Comparison of ENCODE assay signal across 17 cellular contexts in the genomic region with DNA sequence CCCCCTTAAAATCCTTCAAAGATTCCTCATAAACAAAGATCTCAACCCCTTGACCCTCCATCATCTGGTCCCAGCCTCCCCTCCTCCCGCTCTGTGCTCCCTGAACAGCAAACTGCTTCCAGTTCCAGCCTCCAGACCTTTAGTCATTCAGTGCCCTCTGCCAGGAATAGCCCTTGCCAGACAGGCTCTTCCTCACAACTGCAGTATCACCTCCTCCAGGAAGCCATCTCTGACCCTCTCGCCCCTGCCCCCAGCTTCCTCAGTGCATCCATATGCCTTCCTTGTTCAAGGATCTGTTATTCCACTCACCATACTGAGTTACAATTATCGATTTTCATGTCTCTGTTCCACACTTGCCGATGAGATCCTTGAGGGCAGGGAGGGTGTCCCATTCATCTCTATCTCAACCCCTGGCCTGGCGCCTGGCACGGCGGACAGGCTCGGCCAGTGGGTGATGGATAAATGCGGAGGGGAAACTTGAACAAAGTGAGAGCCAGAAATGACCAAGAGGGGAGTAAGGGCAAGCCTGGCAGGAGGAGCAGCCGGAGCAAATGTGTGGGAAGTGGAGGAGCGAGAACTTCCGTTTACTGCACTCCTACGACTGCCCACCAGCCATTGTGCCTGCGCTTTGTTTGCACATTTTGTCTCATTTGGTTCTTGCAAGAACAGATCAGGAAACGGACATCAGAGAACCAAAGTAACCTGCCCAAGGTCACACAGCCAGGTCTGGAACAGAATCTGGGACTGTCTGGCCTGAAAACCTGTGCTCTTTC. TPM values are rescaled to one million over a fixed set of nuclear protein-coding genes. Genes with fewer than 3 reads are reported as not detected.
DNase-seq lines count a peak whose midpoint lies in the region; ATAC-seq, FAIRE-seq and TF ChIP-seq lines count a peak whose summit lies in the region.
"Had no signal": no experiment of that assay in that cellular context is flagged by ENCODE, and none has a peak within 500 bp of the region (broad histone marks: within the 10 kb centered on the region; RNA-seq: fewer than 3 reads in every experiment).

No MANE protein-coding gene starts in this region.

- H3K4me3 ChIP-seq in lower lobe of right lung (no peak overlapping the region), transverse colon (no peak overlapping the region), gastrocnemius medialis (no peak overlapping the region)

- H3K27me3 Mint-ChIP-seq in activated T-helper 2 cell treated with anti-CD3 and anti-CD28 coated beads, Interferon-gamma antibody, Interleukin-2, Interleukin-4, amounts not matched to agents 10 μg/mL and 5 μg/mL and 100 μg/mL, durations not matched to agents 14 hours and 24 hours and 36 hours (ENCODE audit: low read depth): peaks cover 56% of the 10 kb centered on the region

- WGBS in transverse colon (ENCODE audit: low coverage in 1 of 2), 2 donors: 56% methylated on average over 15 of the region's 15 CpGs; no CpG with 5 or more reads in 1 of the 2 donors

- H3K4me3 Mint-ChIP-seq in activated T-helper 2 cell treated with anti-CD3 and anti-CD28 coated beads, Interferon-gamma antibody, Interleukin-2, Interleukin-4, amounts not matched to agents 10 μg/mL and 5 μg/mL and 100 μg/mL, durations not matched to agents 14 hours and 24 hours and 36 hours (ENCODE audit: low read depth): peak overlapping the region; percentile 16
- H3K4me3 Mint-ChIP-seq: activated naive CD4-positive, alpha-beta T cell treated with anti-CD3 and anti-CD28 coated beads for 36 hours; HFFc6 had no signal

- in situ Hi-C loops in transverse colon (cut with MboI; ENCODE audit: low pct_ligation_motif_present in 1 of 4, low pct_unique_long_range_greater_than_20kb in 1 of 4, low sequenced_read_pairs in 3 of 4): loop anchor here (5.0 to 25.0 kb wide), 7 partner anchors 121 to 414 kb away; partner anchors contain the start of gene DLX3 (in 1 of the 4)
- in situ Hi-C loops in gastrocnemius medialis (cut with MboI; ENCODE audit: low sequenced_read_pairs in 4 of 4): loop anchor here (5.0 to 25.0 kb wide), 6 partner anchors 119 to 414 kb away; partner anchors contain the start of genes DLX3 (in 3 of the 4) and TAC4 (in 1 of the 4)

- H3K9me3 Mint-ChIP-seq in activated T-helper 2 cell treated with anti-CD3 and anti-CD28 coated beads, Interferon-gamma antibody, Interleukin-2, Interleukin-4, amounts not matched to agents 10 μg/mL and 5 μg/mL and 100 μg/mL, durations not matched to agents 14 hours and 24 hours and 36 hours: no peaks in the 10 kb centered on the region
- H3K9me3 Mint-ChIP-seq: activated naive CD4-positive, alpha-beta T cell treated with anti-CD3 and anti-CD28 coated beads for 36 hours; HFFc6 had no signal

- peaks cover 43% of the 10 kb centered on the region for H3K4me1 ChIP-seq in lower lobe of right lung
- H3K4me1 ChIP-seq in transverse colon: peaks cover 0 to 41% (median 32%) of the 10 kb centered on the region in 4 donors
- H3K4me1 ChIP-seq in gastrocnemius medialis: peaks cover 15 to 27% of the 10 kb centered on the region in 2 donors

- no peaks in the 10 kb centered on the region for H3K36me3 Mint-ChIP-seq in activated T-helper 2 cell treated with anti-CD3 and anti-CD28 coated beads, Interferon-gamma antibody, Interleukin-2, Interleukin-4, amounts not matched to agents 10 μg/mL and 5 μg/mL and 100 μg/mL, durations not matched to agents 14 hours and 24 hours and 36 hours (ENCODE audit: low read depth)

- no peak for TF ChIP-seq EP300 in transverse colon (IDR thresholded peaks at IDR 0.05; ENCODE audit: low read depth)

- peak; percentile 66 for DNase-seq in Right ventricle myocardium inferior (ENCODE audit: missing footprints)
- DNase-seq in left cardiac atrium: no peak
- DNase-seq in activated T-helper 2 cell treated with anti-CD3 and anti-CD28 coated beads, Interferon-gamma antibody, Interleukin-2, Interleukin-4, amounts not matched to agents 10 μg/mL and 5 μg/mL and 100 μg/mL, durations not matched to agents 14 hours and 24 hours and 36 hours (ENCODE audit: low spot score): no peak
- peak; percentile 33 for DNase-seq in lower lobe of right lung
- no peak for DNase-seq in transverse colon
- DNase-seq in gastrocnemius medialis: no peak
- no peak for DNase-seq in urothelium cell line (ENCODE audit: low spot score)
- DNase-seq: activated naive CD4-positive, alpha-beta T cell treated with anti-CD3 and anti-CD28 coated beads for 36 hours; effector memory CD4-positive, alpha-beta T cell; EL; HFFc6; NCI-H2107; stimulated activated naive CD4-positive, alpha-beta T cell; T-helper 9 cell had no signal

- FAIRE-seq in urothelium cell line (lab: Jason Lieb, UNC): no peak

- TF ChIP-seq CTCF in lower lobe of right lung (IDR thresholded peaks at IDR 0.05) (no peak), transverse colon (IDR thresholded peaks at IDR 0.05) (no peak), gastrocnemius medialis (IDR thresholded peaks at IDR 0.05 in 4 of 5, conservative IDR thresholded peaks at IDR 0.05 in 1 of 5) (no peak)

- H3K36me3 ChIP-seq in lower lobe of right lung (no peaks in the 10 kb centered on the region), transverse colon (no peaks in the 10 kb centered on the region), gastrocnemius medialis (no peaks in the 10 kb centered on the region)

- H3K27me3 ChIP-seq in lower lobe of right lung (ENCODE audit: low read depth): peaks cover 8% of the 10 kb centered on the region
- H3K27me3 ChIP-seq in transverse colon: peaks cover 45% of the 10 kb centered on the region
- H3K27me3 ChIP-seq in gastrocnemius medialis: peaks cover 0 to 4% (median 0%) of the 10 kb centered on the region in 3 donors

- H3K4me1 Mint-ChIP-seq in activated T-helper 2 cell treated with anti-CD3 and anti-CD28 coated beads, Interferon-gamma antibody, Interleukin-2, Interleukin-4, amounts not matched to agents 10 μg/mL and 5 μg/mL and 100 μg/mL, durations not matched to agents 14 hours and 24 hours and 36 hours (ENCODE audit: low read depth): peaks cover 17% of the 10 kb centered on the region

- H3K27ac Mint-ChIP-seq in activated T-helper 2 cell treated with anti-CD3 and anti-CD28 coated beads, Interferon-gamma antibody, Interleukin-2, Interleukin-4, amounts not matched to agents 10 μg/mL and 5 μg/mL and 100 μg/mL, durations not matched to agents 14 hours and 24 hours and 36 hours: no peak overlapping the region
- H3K27ac Mint-ChIP-seq: activated naive CD4-positive, alpha-beta T cell treated with anti-CD3 and anti-CD28 coated beads for 36 hours; HFFc6 had no signal

- intact Hi-C loops in Right ventricle myocardium inferior (cut with DNase I) (no loop called here), left cardiac atrium (cut with DNase I) (loop anchor here in 1 of 2 donors (5.0 kb wide), 2 partner anchors 214 to 274 kb away; partner anchors contain the start of genes KAT7 and TAC4), lower lobe of right lung (cut with DNase I) (loop anchor here (5.0 kb wide), 1 partner anchor 124 kb away; no protein-coding TSS in a partner anchor), transverse colon (cut with DNase I; ENCODE audit: low total_unique reads) (loop anchor here (2.0 to 10.0 kb wide), 2 partner anchors 61 to 207 kb away; no protein-coding TSS in a partner anchor), gastrocnemius medialis (cut with DNase I; ENCODE audit: low total_unique reads) (no loop called here)
- intact Hi-C loops in activated T-helper 2 cell treated with anti-CD3 and anti-CD28 coated beads, Interferon-gamma antibody, Interleukin-2, Interleukin-4, amounts not matched to agents 10 μg/mL and 5 μg/mL and 100 μg/mL, durations not matched to agents 14 hours and 24 hours and 36 hours (cut with micrococcal nuclease): loop anchor here (10.0 kb wide), 1 partner anchor 71 kb away; no protein-coding TSS in a partner anchor

- H3K27ac ChIP-seq in lower lobe of right lung: no peak overlapping the region
- H3K27ac ChIP-seq in transverse colon: peak overlapping the region; percentile 15 to 92 (median 82)
- no peak overlapping the region for H3K27ac ChIP-seq in gastrocnemius medialis
- H3K27ac ChIP-seq: C4-2B had no signal

- ATAC-seq in Right ventricle myocardium inferior (no peak), left cardiac atrium (no peak), lower lobe of right lung (no peak), HG02623 (IDR thresholded peaks at IDR 0.05; ENCODE audit: unreplicated experiment) (no peak), gastrocnemius medialis (no peak)

- TF ChIP-seq POLR2A in transverse colon (IDR thresholded peaks at IDR 0.05): no peak
- no peak for TF ChIP-seq POLR2A in gastrocnemius medialis (IDR thresholded peaks at IDR 0.05)

- no peaks in the 10 kb centered on the region for H3K9me3 ChIP-seq in lower lobe of right lung
- H3K9me3 ChIP-seq in transverse colon: no peaks in the 10 kb centered on the region
- H3K9me3 ChIP-seq in gastrocnemius medialis: no peaks in the 10 kb centered on the region

RNA-seq across cellular contexts. Expression of gene NXPH3, which starts 2.0 kb away (rescaled TPM):
- total RNA-seq in Right ventricle myocardium inferior (4.5 TPM), left cardiac atrium (1 to 10 TPM; 3.6 to 6.5 TPM), lower lobe of right lung (4.5 TPM), transverse colon (1 to 10 TPM in 2 of 4 donors, under 1 TPM in 2; 0.20 to 4.6 (median 2.6) TPM), gastrocnemius medialis (1 to 10 TPM; 1.3 to 3.0 (median 1.7) TPM)
- total RNA-seq in activated T-helper 2 cell treated with anti-CD3 and anti-CD28 coated beads, Interferon-gamma antibody, Interleukin-2, Interleukin-4, amounts not matched to agents 10 μg/mL and 5 μg/mL and 100 μg/mL, durations not matched to agents 14 hours and 24 hours and 36 hours: 0.21 and 0.25 TPM in 2 replicates
- total RNA-seq: RPMI7951 had no signal

Comparison
In these comparisons a context has a peak if more than half of its experiments do, and no peak if none do; other contexts are left out.
1. DNase-seq: peak in Right ventricle myocardium inferior (single experiment) and lower lobe of right lung (single experiment); none in left cardiac atrium (single experiment), activated T-helper 2 cell treated with anti-CD3 and anti-CD28 coated beads, Interferon-gamma antibody, Interleukin-2, Interleukin-4, amounts not matched to agents 10 μg/mL and 5 μg/mL and 100 μg/mL, durations not matched to agents 14 hours and 24 hours and 36 hours (single experiment), transverse colon (single experiment), gastrocnemius medialis (0 of 2) and urothelium cell line (single experiment).
2. H3K27ac ChIP-seq: peak in transverse colon (4 of 4); none in lower lobe of right lung (single experiment) and gastrocnemius medialis (0 of 4).
3. intact Hi-C loops: an anchor here in activated T-helper 2 cell treated with anti-CD3 and anti-CD28 coated beads, Interferon-gamma antibody, Interleukin-2, Interleukin-4, amounts not matched to agents 10 μg/mL and 5 μg/mL and 100 μg/mL, durations not matched to agents 14 hours and 24 hours and 36 hours (10.0 kb wide), lower lobe of right lung (5.0 kb wide) and transverse colon (2.0 to 10.0 kb wide); none called in Right ventricle myocardium inferior and gastrocnemius medialis.